Comparison of ENCODE assay signal across 25 cellular contexts in the genomic region with DNA sequence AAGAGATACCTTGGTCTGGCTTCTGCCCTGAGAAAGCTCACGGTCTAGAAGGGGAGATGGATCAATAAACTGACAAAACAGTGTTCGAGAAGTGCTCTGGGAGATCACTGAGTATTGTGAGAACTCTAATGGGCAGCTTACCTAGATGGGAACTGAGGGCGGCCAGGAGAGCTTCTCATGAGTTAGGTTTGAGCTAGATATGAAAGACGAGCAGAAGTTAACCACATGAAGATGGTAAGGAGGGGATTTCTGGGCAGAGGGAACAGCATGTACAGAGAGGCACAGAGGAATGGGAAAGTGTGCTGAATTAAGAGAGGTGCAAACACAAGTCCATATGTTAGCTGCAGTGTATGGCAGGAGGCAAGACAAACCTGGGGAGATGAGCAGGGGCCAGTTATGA. TPM values are rescaled to one million over a fixed set of nuclear protein-coding genes. Genes with fewer than 3 reads are reported as not detected.
A peak's percentile ranks its signal among the peaks of the same experiment; 100 is the strongest.
DNase-seq lines count a peak whose midpoint lies in the region; ATAC-seq lines count a peak whose summit lies in the region.
"Had no signal": no experiment of that assay in that cellular context is flagged by ENCODE, and none has a peak within 500 bp of the region (broad histone marks: within the 10 kb centered on the region; RNA-seq: fewer than 3 reads in every experiment).

No MANE protein-coding gene starts in this region.

- POLR2A ChIA-PET in activated CD4-positive, alpha-beta T cell treated with anti-CD3 and anti-CD28 coated beads, Interleukin-2, amount 10 ng/mL, durations not matched to agents 7 days and 5 days (lab: Charles Lee): no interaction called here

- peak overlapping the region; percentile 1 for H3K27ac Mint-ChIP-seq in activated CD4-positive, alpha-beta T cell treated with anti-CD3 and anti-CD28 coated beads, Interleukin-2, amount 10 ng/mL, durations not matched to agents 7 days and 5 days
- peak overlapping the region in 3 of 6 donors; percentile 1 to 58 (median 8) for H3K27ac Mint-ChIP-seq in immature natural killer cell
- peak overlapping the region; percentile 7 for H3K27ac Mint-ChIP-seq in stimulated activated memory B cell treated with anti-CD40 and anti-IgM and Interleukin-4, amounts not matched to agents 10 μg/mL and 1 μg/mL and 100 μg/mL, for 72 hours
- H3K27ac Mint-ChIP-seq: H9, HFFc6 had no signal

- CTCF ChIA-PET in activated CD4-positive, alpha-beta T cell treated with anti-CD3 and anti-CD28 coated beads, Interleukin-2, amount 10 ng/mL, durations not matched to agents 7 days and 5 days (lab: Charles Lee): interaction anchor here (0.5 to 1.0 kb wide), 2 partner anchors 13 to 38 kb away, joined by 3 read pairs; no protein-coding TSS in a partner anchor

- H3K36me3 Mint-ChIP-seq in activated CD4-positive, alpha-beta T cell treated with anti-CD3 and anti-CD28 coated beads, Interleukin-2, amount 10 ng/mL, durations not matched to agents 7 days and 5 days (ENCODE audit: low read depth): peaks cover 34% of the 10 kb centered on the region
- peaks cover 5 to 6% (median 5%) of the 10 kb centered on the region in 3 donors for H3K36me3 Mint-ChIP-seq in immature natural killer cell
- H3K36me3 Mint-ChIP-seq in stimulated activated memory B cell treated with anti-CD40 and anti-IgM and Interleukin-4, amounts not matched to agents 10 μg/mL and 1 μg/mL and 100 μg/mL, for 72 hours: peaks cover 32% of the 10 kb centered on the region

- no peaks in the 10 kb centered on the region for H3K27me3 Mint-ChIP-seq in activated CD4-positive, alpha-beta T cell treated with anti-CD3 and anti-CD28 coated beads, Interleukin-2, amount 10 ng/mL, durations not matched to agents 7 days and 5 days
- H3K27me3 Mint-ChIP-seq in immature natural killer cell (ENCODE audit: low read depth in 3 of 3): peaks cover 0 to 1% (median 0%) of the 10 kb centered on the region in 3 donors
- H3K27me3 Mint-ChIP-seq in stimulated activated memory B cell treated with anti-CD40 and anti-IgM and Interleukin-4, amounts not matched to agents 10 μg/mL and 1 μg/mL and 100 μg/mL, for 72 hours: no peaks in the 10 kb centered on the region

- H3K4me3 Mint-ChIP-seq in activated CD4-positive, alpha-beta T cell treated with anti-CD3 and anti-CD28 coated beads, Interleukin-2, amount 10 ng/mL, durations not matched to agents 7 days and 5 days: no peak overlapping the region
- H3K4me3 Mint-ChIP-seq in immature natural killer cell: peak overlapping the region in 3 of 5 donors; percentile 0 to 20 (median 3)
- no peak overlapping the region for H3K4me3 Mint-ChIP-seq in stimulated activated memory B cell treated with anti-CD40 and anti-IgM and Interleukin-4, amounts not matched to agents 10 μg/mL and 1 μg/mL and 100 μg/mL, for 72 hours
- H3K4me3 Mint-ChIP-seq: CD14-positive monocyte, H9, HFFc6 had no signal

- no peak for DNase-seq in activated CD4-positive, alpha-beta T cell treated with anti-CD3 and anti-CD28 coated beads, Interleukin-2, amount 10 ng/mL, durations not matched to agents 7 days and 5 days
- no peak for DNase-seq in activated CD4-positive, alpha-beta T cell treated with anti-CD3 and anti-CD28 coated beads for 4 hours
- DNase-seq in immature natural killer cell (no peak), cerebellar nuclear complex (lab: John Stamatoyannopoulos, UW) (no peak), NCI-H526 (lab: John Stamatoyannopoulos, UW) (no peak)
- DNase-seq: 8988T, AML-193, DMS79 treated with DMSO at 0.1 percent for 48 hours, GM23248, H9, HFFc6, MM.1S, NCI-H1048, NCI-H1436, NCI-H1930, NCI-H2227 treated with DMSO at 0.1 percent for 48 hours, NCI-H510A, NCI-H748 treated with DMSO at 0.1 percent for 48 hours, PC-9, RPMI8226, SHP77 had no signal

- H3K4me1 Mint-ChIP-seq in activated CD4-positive, alpha-beta T cell treated with anti-CD3 and anti-CD28 coated beads, Interleukin-2, amount 10 ng/mL, durations not matched to agents 7 days and 5 days: peaks cover 29% of the 10 kb centered on the region
- H3K4me1 Mint-ChIP-seq in immature natural killer cell: peaks cover 80 to 87% of the 10 kb centered on the region in 2 donors
- H3K4me1 Mint-ChIP-seq in stimulated activated memory B cell treated with anti-CD40 and anti-IgM and Interleukin-4, amounts not matched to agents 10 μg/mL and 1 μg/mL and 100 μg/mL, for 72 hours: peaks cover 63% of the 10 kb centered on the region

- peaks cover 7% of the 10 kb centered on the region for H3K9me3 Mint-ChIP-seq in activated CD4-positive, alpha-beta T cell treated with anti-CD3 and anti-CD28 coated beads, Interleukin-2, amount 10 ng/mL, durations not matched to agents 7 days and 5 days
- H3K9me3 Mint-ChIP-seq in immature natural killer cell: no peaks in the 10 kb centered on the region
- peaks cover 3% of the 10 kb centered on the region for H3K9me3 Mint-ChIP-seq in stimulated activated memory B cell treated with anti-CD40 and anti-IgM and Interleukin-4, amounts not matched to agents 10 μg/mL and 1 μg/mL and 100 μg/mL, for 72 hours
- H3K9me3 Mint-ChIP-seq: HFFc6 had no signal

- peak; percentile 41 for ATAC-seq in HG02678 (IDR thresholded peaks at IDR 0.05; ENCODE audit: unreplicated experiment)
- ATAC-seq in stimulated activated memory B cell treated with anti-CD40 and anti-IgM and Interleukin-4, amounts not matched to agents 10 μg/mL and 1 μg/mL and 100 μg/mL, for 72 hours: no peak
- ATAC-seq: HepG2 had no signal

RNA-seq across cellular contexts. Expression of a gene that starts 11.9 kb away (rescaled TPM):
- total RNA-seq in activated CD4-positive, alpha-beta T cell treated with anti-CD3 and anti-CD28 coated beads, Interleukin-2, amount 10 ng/mL, durations not matched to agents 7 days and 5 days: 10 to 100 TPM; 27.4 to 34.7 TPM
- polyA plus RNA-seq in immature natural killer cell: 10 to 100 TPM in 1 of 3 donors, 1 to 10 TPM in 2; 3.1 to 10.2 (median 3.9) TPM

Comparison
In these comparisons a context has a peak if more than half of its experiments do, and no peak if none do; other contexts are left out.
1. H3K4me3 Mint-ChIP-seq: peak in immature natural killer cell (3 of 5); none in activated CD4-positive, alpha-beta T cell treated with anti-CD3 and anti-CD28 coated beads, Interleukin-2, amount 10 ng/mL, durations not matched to agents 7 days and 5 days (single experiment) and stimulated activated memory B cell treated with anti-CD40 and anti-IgM and Interleukin-4, amounts not matched to agents 10 μg/mL and 1 μg/mL and 100 μg/mL, for 72 hours (single experiment).